Comparison of ENCODE assay signal across 1 cellular context in the genomic region with DNA sequence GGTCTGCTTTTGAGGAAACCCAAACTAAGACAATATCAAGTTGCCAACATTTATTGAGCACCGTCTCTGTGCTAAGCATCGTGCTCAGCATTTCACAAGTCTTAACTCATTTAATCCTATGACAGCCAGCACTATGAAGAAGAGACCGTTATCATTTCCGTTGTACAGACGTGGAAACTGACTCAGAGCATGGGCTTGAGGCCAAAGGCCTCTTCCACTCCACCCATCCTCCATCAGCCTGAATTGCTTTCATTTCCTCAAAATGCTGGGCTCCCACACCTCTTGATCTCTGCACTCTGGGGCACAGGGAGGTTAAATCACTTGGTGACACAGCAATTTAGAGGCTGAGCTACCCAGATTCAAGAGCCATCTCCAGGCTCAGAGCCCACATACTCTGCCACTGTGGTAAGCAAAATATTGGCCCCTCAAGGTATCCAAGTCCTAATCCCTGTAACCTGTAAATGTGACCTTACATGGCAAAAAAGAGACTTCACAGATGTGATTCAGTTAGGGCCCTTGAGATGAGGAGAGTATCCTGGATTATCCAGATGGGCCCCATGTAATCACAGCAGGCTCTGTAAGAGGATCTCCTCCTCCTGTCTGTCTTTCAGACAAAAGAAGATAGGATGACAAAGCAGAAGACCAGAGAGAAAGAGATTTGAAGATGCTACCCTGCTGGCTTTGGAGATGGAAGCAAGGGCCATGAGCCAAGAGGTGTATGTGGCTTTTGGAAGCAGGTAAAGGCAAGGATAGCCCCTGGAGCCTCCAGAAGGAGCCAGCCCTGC.
TF ChIP-seq lines count a peak whose summit lies in the region.

No MANE protein-coding gene starts in this region.

TF ChIP-seq in HepG2, 621 proteins besides CTCF, POLR2A, EP300 and RAD21 (continued from another document and continues in another):
- TF ChIP-seq SIN3B (IDR thresholded peaks at IDR 0.05; ENCODE audit: low read length) (no peak), ZBTB26 (CRISPR knock-in tag; IDR thresholded peaks at IDR 0.05; ENCODE audit: borderline replicate concordance) (no peak), ZNF761 (CRISPR knock-in tag; conservative IDR thresholded peaks at IDR 0.05) (no peak), MAFK (conservative IDR thresholded peaks at IDR 0.05 in 1 of 2, IDR thresholded peaks at IDR 0.05 in 1 of 2; ENCODE audit: low read length in 2 of 2) (peak; percentile 31 to 82), POLR2AphosphoS5 (IDR thresholded peaks at IDR 0.05; ENCODE audit: low read depth, low read length) (no peak), ZBTB7A (CRISPR knock-in tag; IDR thresholded peaks at IDR 0.05) (no peak), CREM (IDR thresholded peaks at IDR 0.05) (peak; percentile 28; the same call in 1 of the 2 replicates), CREM (CRISPR knock-in tag; IDR thresholded peaks at IDR 0.05) (no peak), ZNF777 (CRISPR knock-in tag; IDR thresholded peaks at IDR 0.05) (no peak), FOXK2 (IDR thresholded peaks at IDR 0.05) (no peak), ZNF552 (CRISPR knock-in tag; IDR thresholded peaks at IDR 0.05; ENCODE audit: borderline replicate concordance) (no peak), ZNF816 (CRISPR knock-in tag; IDR thresholded peaks at IDR 0.05; ENCODE audit: borderline replicate concordance) (no peak), ATRX (CRISPR knock-in tag; IDR thresholded peaks at IDR 0.05; ENCODE audit: borderline replicate concordance) (no peak), ZNF225 (CRISPR knock-in tag; IDR thresholded peaks at IDR 0.05) (no peak), YEATS2 (CRISPR knock-in tag; IDR thresholded peaks at IDR 0.05; ENCODE audit: borderline replicate concordance) (no peak; the same call in 1 of the 2 replicates), ZNF549 (CRISPR knock-in tag; IDR thresholded peaks at IDR 0.05) (no peak), WIZ (CRISPR knock-in tag; IDR thresholded peaks at IDR 0.05) (no peak), ZNF879 (CRISPR knock-in tag; IDR thresholded peaks at IDR 0.05) (no peak), REXO4 (CRISPR knock-in tag; IDR thresholded peaks at IDR 0.05; ENCODE audit: borderline replicate concordance) (no peak), ZBTB38 (CRISPR knock-in tag; IDR thresholded peaks at IDR 0.05) (no peak), SALL2 (CRISPR knock-in tag; IDR thresholded peaks at IDR 0.05) (no peak), ZNF788 (CRISPR knock-in tag; IDR thresholded peaks at IDR 0.05; ENCODE audit: borderline replicate concordance) (no peak), ZNF747 (CRISPR knock-in tag; IDR thresholded peaks at IDR 0.05; ENCODE audit: borderline replicate concordance) (no peak), NR3C1 (CRISPR knock-in tag; IDR thresholded peaks at IDR 0.05) (no peak), ZNF564 (CRISPR knock-in tag; IDR thresholded peaks at IDR 0.05) (no peak), PHF5A (CRISPR knock-in tag; IDR thresholded peaks at IDR 0.05; ENCODE audit: low read depth, unreplicated experiment) (no peak), KLF6 (CRISPR knock-in tag; IDR thresholded peaks at IDR 0.05) (no peak), ZNF446 (CRISPR knock-in tag; IDR thresholded peaks at IDR 0.05) (no peak), DNMT3B (CRISPR knock-in tag; conservative IDR thresholded peaks at IDR 0.05) (peak; percentile 68; the same call in 1 of the 2 replicates), ZNF354B (CRISPR knock-in tag; IDR thresholded peaks at IDR 0.05) (no peak), ZFP36L1 (CRISPR knock-in tag; IDR thresholded peaks at IDR 0.05) (peak; percentile 28; the same call in 1 of the 2 replicates), ZNF431 (CRISPR knock-in tag; IDR thresholded peaks at IDR 0.05; ENCODE audit: borderline replicate concordance, low read depth) (no peak), KDM6A (CRISPR knock-in tag; IDR thresholded peaks at IDR 0.05; ENCODE audit: low read depth) (no peak), PAWR (CRISPR knock-in tag; IDR thresholded peaks at IDR 0.05; ENCODE audit: borderline replicate concordance) (no peak), CENPBD1 (CRISPR knock-in tag; IDR thresholded peaks at IDR 0.05; ENCODE audit: borderline replicate concordance, low read depth) (no peak; the same call in 1 of the 2 replicates), SMAD3 (CRISPR knock-in tag; IDR thresholded peaks at IDR 0.05) (no peak)
- TF ChIP-seq, protein P1, sequence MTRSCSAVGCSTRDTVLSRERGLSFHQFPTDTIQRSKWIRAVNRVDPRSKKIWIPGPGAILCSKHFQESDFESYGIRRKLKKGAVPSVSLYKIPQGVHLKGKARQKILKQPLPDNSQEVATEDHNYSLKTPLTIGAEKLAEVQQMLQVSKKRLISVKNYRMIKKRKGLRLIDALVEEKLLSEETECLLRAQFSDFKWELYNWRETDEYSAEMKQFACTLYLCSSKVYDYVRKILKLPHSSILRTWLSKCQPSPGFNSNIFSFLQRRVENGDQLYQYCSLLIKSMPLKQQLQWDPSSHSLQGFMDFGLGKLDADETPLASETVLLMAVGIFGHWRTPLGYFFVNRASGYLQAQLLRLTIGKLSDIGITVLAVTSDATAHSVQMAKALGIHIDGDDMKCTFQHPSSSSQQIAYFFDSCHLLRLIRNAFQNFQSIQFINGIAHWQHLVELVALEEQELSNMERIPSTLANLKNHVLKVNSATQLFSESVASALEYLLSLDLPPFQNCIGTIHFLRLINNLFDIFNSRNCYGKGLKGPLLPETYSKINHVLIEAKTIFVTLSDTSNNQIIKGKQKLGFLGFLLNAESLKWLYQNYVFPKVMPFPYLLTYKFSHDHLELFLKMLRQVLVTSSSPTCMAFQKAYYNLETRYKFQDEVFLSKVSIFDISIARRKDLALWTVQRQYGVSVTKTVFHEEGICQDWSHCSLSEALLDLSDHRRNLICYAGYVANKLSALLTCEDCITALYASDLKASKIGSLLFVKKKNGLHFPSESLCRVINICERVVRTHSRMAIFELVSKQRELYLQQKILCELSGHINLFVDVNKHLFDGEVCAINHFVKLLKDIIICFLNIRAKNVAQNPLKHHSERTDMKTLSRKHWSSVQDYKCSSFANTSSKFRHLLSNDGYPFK (CRISPR knock-in tag; IDR thresholded peaks at IDR 0.05; ENCODE audit: borderline replicate concordance) = no peak
- TF ChIP-seq, protein P2, sequence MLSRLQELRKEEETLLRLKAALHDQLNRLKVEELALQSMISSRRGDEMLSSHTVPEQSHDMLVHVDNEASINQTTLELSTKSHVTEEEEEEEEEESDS (CRISPR knock-in tag; IDR thresholded peaks at IDR 0.05; ENCODE audit: borderline replicate concordance) = no peak
- TF ChIP-seq, protein P3, sequence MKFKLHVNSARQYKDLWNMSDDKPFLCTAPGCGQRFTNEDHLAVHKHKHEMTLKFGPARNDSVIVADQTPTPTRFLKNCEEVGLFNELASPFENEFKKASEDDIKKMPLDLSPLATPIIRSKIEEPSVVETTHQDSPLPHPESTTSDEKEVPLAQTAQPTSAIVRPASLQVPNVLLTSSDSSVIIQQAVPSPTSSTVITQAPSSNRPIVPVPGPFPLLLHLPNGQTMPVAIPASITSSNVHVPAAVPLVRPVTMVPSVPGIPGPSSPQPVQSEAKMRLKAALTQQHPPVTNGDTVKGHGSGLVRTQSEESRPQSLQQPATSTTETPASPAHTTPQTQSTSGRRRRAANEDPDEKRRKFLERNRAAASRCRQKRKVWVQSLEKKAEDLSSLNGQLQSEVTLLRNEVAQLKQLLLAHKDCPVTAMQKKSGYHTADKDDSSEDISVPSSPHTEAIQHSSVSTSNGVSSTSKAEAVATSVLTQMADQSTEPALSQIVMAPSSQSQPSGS (CRISPR knock-in tag; IDR thresholded peaks at IDR 0.05) = no peak
- TF ChIP-seq, protein P4, sequence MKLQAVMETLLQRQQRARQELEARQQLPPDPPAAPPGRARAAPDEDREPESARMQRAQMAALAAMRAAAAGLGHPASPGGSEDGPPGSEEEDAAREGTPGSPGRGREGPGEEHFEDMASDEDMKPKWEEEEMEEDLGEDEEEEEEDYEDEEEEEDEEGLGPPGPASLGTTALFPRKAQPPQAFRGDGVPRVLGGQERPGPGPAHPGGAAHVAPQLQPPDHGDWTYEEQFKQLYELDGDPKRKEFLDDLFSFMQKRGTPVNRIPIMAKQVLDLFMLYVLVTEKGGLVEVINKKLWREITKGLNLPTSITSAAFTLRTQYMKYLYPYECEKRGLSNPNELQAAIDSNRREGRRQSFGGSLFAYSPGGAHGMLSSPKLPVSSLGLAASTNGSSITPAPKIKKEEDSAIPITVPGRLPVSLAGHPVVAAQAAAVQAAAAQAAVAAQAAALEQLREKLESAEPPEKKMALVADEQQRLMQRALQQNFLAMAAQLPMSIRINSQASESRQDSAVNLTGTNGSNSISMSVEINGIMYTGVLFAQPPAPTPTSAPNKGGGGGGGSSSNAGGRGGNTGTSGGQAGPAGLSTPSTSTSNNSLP (IDR thresholded peaks at IDR 0.05; ENCODE audit: low read depth, low read length) = peak; percentile 72; the same call in 1 of the 2 replicates
- TF ChIP-seq, protein P5, sequence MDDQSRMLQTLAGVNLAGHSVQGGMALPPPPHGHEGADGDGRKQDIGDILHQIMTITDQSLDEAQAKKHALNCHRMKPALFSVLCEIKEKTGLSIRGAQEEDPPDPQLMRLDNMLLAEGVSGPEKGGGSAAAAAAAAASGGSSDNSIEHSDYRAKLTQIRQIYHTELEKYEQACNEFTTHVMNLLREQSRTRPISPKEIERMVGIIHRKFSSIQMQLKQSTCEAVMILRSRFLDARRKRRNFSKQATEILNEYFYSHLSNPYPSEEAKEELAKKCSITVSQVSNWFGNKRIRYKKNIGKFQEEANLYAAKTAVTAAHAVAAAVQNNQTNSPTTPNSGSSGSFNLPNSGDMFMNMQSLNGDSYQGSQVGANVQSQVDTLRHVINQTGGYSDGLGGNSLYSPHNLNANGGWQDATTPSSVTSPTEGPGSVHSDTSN (CRISPR knock-in tag; IDR thresholded peaks at IDR 0.05; ENCODE audit: borderline replicate concordance) = no peak
- TF ChIP-seq, protein P6, sequence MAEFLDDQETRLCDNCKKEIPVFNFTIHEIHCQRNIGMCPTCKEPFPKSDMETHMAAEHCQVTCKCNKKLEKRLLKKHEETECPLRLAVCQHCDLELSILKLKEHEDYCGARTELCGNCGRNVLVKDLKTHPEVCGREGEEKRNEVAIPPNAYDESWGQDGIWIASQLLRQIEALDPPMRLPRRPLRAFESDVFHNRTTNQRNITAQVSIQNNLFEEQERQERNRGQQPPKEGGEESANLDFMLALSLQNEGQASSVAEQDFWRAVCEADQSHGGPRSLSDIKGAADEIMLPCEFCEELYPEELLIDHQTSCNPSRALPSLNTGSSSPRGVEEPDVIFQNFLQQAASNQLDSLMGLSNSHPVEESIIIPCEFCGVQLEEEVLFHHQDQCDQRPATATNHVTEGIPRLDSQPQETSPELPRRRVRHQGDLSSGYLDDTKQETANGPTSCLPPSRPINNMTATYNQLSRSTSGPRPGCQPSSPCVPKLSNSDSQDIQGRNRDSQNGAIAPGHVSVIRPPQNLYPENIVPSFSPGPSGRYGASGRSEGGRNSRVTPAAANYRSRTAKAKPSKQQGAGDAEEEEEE (CRISPR knock-in tag; IDR thresholded peaks at IDR 0.05; ENCODE audit: borderline replicate concordance) = no peak
- TF ChIP-seq, protein P7, sequence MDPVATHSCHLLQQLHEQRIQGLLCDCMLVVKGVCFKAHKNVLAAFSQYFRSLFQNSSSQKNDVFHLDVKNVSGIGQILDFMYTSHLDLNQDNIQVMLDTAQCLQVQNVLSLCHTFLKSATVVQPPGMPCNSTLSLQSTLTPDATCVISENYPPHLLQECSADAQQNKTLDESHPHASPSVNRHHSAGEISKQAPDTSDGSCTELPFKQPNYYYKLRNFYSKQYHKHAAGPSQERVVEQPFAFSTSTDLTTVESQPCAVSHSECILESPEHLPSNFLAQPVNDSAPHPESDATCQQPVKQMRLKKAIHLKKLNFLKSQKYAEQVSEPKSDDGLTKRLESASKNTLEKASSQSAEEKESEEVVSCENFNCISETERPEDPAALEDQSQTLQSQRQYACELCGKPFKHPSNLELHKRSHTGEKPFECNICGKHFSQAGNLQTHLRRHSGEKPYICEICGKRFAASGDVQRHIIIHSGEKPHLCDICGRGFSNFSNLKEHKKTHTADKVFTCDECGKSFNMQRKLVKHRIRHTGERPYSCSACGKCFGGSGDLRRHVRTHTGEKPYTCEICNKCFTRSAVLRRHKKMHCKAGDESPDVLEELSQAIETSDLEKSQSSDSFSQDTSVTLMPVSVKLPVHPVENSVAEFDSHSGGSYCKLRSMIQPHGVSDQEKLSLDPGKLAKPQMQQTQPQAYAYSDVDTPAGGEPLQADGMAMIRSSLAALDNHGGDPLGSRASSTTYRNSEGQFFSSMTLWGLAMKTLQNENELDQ (CRISPR knock-in tag; IDR thresholded peaks at IDR 0.05; ENCODE audit: borderline replicate concordance) = no peak
- TF ChIP-seq, protein P8, sequence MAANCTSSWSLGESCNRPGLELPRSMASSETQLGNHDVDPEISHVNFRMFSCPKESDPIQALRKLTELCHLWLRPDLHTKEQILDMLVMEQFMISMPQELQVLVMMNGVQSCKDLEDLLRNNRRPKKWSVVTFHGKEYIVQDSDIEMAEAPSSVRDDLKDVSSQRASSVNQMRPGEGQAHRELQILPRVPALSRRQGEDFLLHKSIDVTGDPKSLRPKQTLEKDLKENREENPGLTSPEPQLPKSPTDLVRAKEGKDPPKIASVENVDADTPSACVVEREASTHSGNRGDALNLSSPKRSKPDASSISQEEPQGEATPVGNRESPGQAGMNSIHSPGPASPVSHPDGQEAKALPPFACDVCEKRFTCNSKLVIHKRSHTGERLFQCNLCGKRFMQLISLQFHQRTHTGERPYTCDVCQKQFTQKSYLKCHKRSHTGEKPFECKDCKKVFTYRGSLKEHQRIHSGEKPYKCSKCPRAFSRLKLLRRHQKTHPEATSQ (CRISPR knock-in tag; IDR thresholded peaks at IDR 0.05; ENCODE audit: borderline replicate concordance) = no peak
- TF ChIP-seq, protein P9, sequence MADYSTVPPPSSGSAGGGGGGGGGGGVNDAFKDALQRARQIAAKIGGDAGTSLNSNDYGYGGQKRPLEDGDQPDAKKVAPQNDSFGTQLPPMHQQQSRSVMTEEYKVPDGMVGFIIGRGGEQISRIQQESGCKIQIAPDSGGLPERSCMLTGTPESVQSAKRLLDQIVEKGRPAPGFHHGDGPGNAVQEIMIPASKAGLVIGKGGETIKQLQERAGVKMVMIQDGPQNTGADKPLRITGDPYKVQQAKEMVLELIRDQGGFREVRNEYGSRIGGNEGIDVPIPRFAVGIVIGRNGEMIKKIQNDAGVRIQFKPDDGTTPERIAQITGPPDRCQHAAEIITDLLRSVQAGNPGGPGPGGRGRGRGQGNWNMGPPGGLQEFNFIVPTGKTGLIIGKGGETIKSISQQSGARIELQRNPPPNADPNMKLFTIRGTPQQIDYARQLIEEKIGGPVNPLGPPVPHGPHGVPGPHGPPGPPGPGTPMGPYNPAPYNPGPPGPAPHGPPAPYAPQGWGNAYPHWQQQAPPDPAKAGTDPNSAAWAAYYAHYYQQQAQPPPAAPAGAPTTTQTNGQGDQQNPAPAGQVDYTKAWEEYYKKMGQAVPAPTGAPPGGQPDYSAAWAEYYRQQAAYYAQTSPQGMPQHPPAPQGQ (CRISPR knock-in tag; IDR thresholded peaks at IDR 0.05; ENCODE audit: borderline replicate concordance) = no peak
